38 cellular contexts compared by ENCODE assay signal in the genomic region with DNA sequence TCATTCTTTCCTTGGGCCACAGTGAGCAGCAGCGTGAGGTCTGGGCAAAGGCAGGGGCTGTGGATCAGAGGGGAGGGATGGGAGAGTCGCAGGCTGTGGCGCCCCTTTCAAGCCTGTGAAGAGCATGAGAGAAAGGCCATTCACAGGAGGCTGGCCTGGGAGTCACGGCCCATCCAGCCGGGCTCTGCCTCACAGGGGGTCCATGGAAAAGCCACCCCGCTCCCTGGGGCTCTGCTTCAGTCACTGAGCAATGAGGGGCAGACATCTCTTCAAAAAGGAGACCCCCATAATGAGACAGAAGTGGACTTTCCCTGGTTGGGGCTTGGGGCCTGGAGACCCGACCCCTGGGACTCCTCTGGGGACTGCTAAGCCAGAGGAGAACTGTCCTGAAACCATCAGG.
"Had no signal": no experiment of that assay in that cellular context is flagged by ENCODE, and none has a peak within 500 bp of the region (broad histone marks: within the 10 kb centered on the region; RNA-seq: fewer than 3 reads in every experiment).

No MANE protein-coding gene starts in this region.

- H3K4me1 Mint-ChIP-seq: activated B cell treated with CpG ODN at 0.5 μM for 24 hours; activated naive CD4-positive, alpha-beta T cell treated with anti-CD3 and anti-CD28 coated beads, Interleukin-2, amount 50 U/mL, for 24 hours; activated naive CD8-positive, alpha-beta T cell treated with anti-CD3 and anti-CD28 coated beads for 36 hours; activated naive CD8-positive, alpha-beta T cell treated with anti-CD3 and anti-CD28 coated beads, Interleukin-2, amount 50 U/mL, for 24 hours; T-helper 17 cell had no signal

- H3K9me3 ChIP-seq: adrenal gland, breast epithelium had no signal

- DNase-seq: activated B cell treated with CpG ODN at 0.5 μM for 24 hours; activated CD4-positive, alpha-beta T cell treated with anti-CD3 and anti-CD28 coated beads for 48 hours; activated CD4-positive, alpha-beta T cell treated with anti-CD3 and anti-CD28 coated beads, Interleukin-2, amount 50 U/mL, for 1 hour; activated CD4-positive, alpha-beta T cell treated with anti-CD3 and anti-CD28 coated beads, Interleukin-2, amount 50 U/mL, for 48 hours; activated CD8-positive, alpha-beta memory T cell treated with anti-CD3 and anti-CD28 coated beads for 24 hours; activated CD8-positive, alpha-beta memory T cell treated with anti-CD3 and anti-CD28 coated beads, Interleukin-2, amount 50 U/mL, for 4 hours; activated CD8-positive, alpha-beta T cell treated with anti-CD3 and anti-CD28 coated beads for 36 hours; activated gamma-delta T cell treated with Interleukin-2 at 50 U/mL for 16 hours; activated naive CD4-positive, alpha-beta T cell treated with Interleukin-2 at 50 U/mL for 16 hours; activated naive CD8-positive, alpha-beta T cell treated with anti-CD3 and anti-CD28 coated beads for 36 hours; activated naive CD8-positive, alpha-beta T cell treated with anti-CD3 and anti-CD28 coated beads, Interleukin-2, amount 50 U/mL, for 24 hours; activated T-cell treated with anti-CD3 and anti-CD28 coated beads, Interleukin-2, amount 50 U/mL, for 1 hour; activated T-cell treated with anti-CD3 and anti-CD28 coated beads, Interleukin-2, amount 50 U/mL, for 48 hours; adrenal gland; amygdala; aorta; central memory CD4-positive, alpha-beta T cell; cerebellar nuclear complex; effector memory CD4-positive, alpha-beta T cell; endodermal cell; foreskin fibroblast; head of caudate nucleus; T-helper 1 cell; T-helper 17 cell; T1000; WERI-Rb-1 had no signal

- H3K36me3 Mint-ChIP-seq: activated naive CD4-positive, alpha-beta T cell treated with anti-CD3 and anti-CD28 coated beads, Interleukin-2, amount 50 U/mL, for 24 hours; activated naive CD8-positive, alpha-beta T cell treated with anti-CD3 and anti-CD28 coated beads for 36 hours; brain had no signal

- H3K36me3 ChIP-seq: adrenal gland, breast epithelium, cardiac muscle cell, WERI-Rb-1 had no signal

- H3K4me3 Mint-ChIP-seq: activated B cell treated with CpG ODN at 0.5 μM for 24 hours; activated CD8-positive, alpha-beta T cell treated with anti-CD3 and anti-CD28 coated beads for 36 hours; activated naive CD4-positive, alpha-beta T cell treated with anti-CD3 and anti-CD28 coated beads, Interleukin-2, amount 50 U/mL, for 24 hours; activated naive CD8-positive, alpha-beta T cell treated with anti-CD3 and anti-CD28 coated beads for 36 hours; activated naive CD8-positive, alpha-beta T cell treated with anti-CD3 and anti-CD28 coated beads, Interleukin-2, amount 50 U/mL, for 24 hours; activated T-helper 1 cell treated with anti-CD3 and anti-CD28 coated beads, Interleukin-12 subunit alpha, Interleukin-12 subunit beta, Interleukin-2, Interleukin-4 antibody, amounts not matched to agents 30 ng/mL and 10 ng/mL and 1 ng/mL, durations not matched to agents 14 hours and 24 hours and 36 hours; brain; dendritic cell treated with granulocyte-macrophage colony-stimulating factor and Interleukin-4, amounts not matched to agents 40 ng/mL and 50 ng/mL, for 4 days; endodermal cell; T-helper 17 cell; T-helper 2 cell treated with Interferon-gamma antibody and Interleukin-4, amounts not matched to agents 5 μg/mL and 100 μg/mL, for 36 hours had no signal

- H3K27ac ChIP-seq: adrenal gland, breast epithelium, cardiac muscle cell, coronary artery, dorsolateral prefrontal cortex, WERI-Rb-1 had no signal

- H3K27me3 ChIP-seq: adrenal gland, breast epithelium had no signal

- H3K27ac Mint-ChIP-seq: activated B cell treated with CpG ODN at 0.5 μM for 24 hours; activated CD8-positive, alpha-beta T cell treated with anti-CD3 and anti-CD28 coated beads for 36 hours; activated naive CD4-positive, alpha-beta T cell treated with anti-CD3 and anti-CD28 coated beads, Interleukin-2, amount 50 U/mL, for 24 hours; activated naive CD8-positive, alpha-beta T cell treated with anti-CD3 and anti-CD28 coated beads for 36 hours; activated naive CD8-positive, alpha-beta T cell treated with anti-CD3 and anti-CD28 coated beads, Interleukin-2, amount 50 U/mL, for 24 hours; activated T-helper 1 cell treated with anti-CD3 and anti-CD28 coated beads, Interleukin-12 subunit alpha, Interleukin-12 subunit beta, Interleukin-2, Interleukin-4 antibody, amounts not matched to agents 30 ng/mL and 10 ng/mL and 1 ng/mL, durations not matched to agents 14 hours and 24 hours and 36 hours; activated T-helper 2 cell treated with anti-CD3 and anti-CD28 coated beads, Interferon-gamma antibody, Interleukin-2, Interleukin-4, amounts not matched to agents 10 μg/mL and 5 μg/mL and 100 μg/mL, durations not matched to agents 14 hours and 24 hours and 36 hours; dendritic cell treated with granulocyte-macrophage colony-stimulating factor and Interleukin-4, amounts not matched to agents 40 ng/mL and 50 ng/mL, for 4 days; endodermal cell; T-helper 17 cell; T-helper 2 cell treated with Interferon-gamma antibody and Interleukin-4, amounts not matched to agents 5 μg/mL and 100 μg/mL, for 36 hours had no signal

- H3K4me1 ChIP-seq: breast epithelium had no signal

- H3K9me3 Mint-ChIP-seq: activated CD8-positive, alpha-beta T cell treated with anti-CD3 and anti-CD28 coated beads for 36 hours; activated naive CD4-positive, alpha-beta T cell treated with anti-CD3 and anti-CD28 coated beads, Interleukin-2, amount 50 U/mL, for 24 hours; activated naive CD8-positive, alpha-beta T cell treated with anti-CD3 and anti-CD28 coated beads for 36 hours; activated naive CD8-positive, alpha-beta T cell treated with anti-CD3 and anti-CD28 coated beads, Interleukin-2, amount 50 U/mL, for 24 hours; activated T-helper 1 cell treated with anti-CD3 and anti-CD28 coated beads, Interleukin-12 subunit alpha, Interleukin-12 subunit beta, Interleukin-2, Interleukin-4 antibody, amounts not matched to agents 30 ng/mL and 10 ng/mL and 1 ng/mL, durations not matched to agents 14 hours and 24 hours and 36 hours; activated T-helper 2 cell treated with anti-CD3 and anti-CD28 coated beads, Interferon-gamma antibody, Interleukin-2, Interleukin-4, amounts not matched to agents 10 μg/mL and 5 μg/mL and 100 μg/mL, durations not matched to agents 14 hours and 24 hours and 36 hours; dendritic cell treated with granulocyte-macrophage colony-stimulating factor and Interleukin-4, amounts not matched to agents 40 ng/mL and 50 ng/mL, for 4 days; T-helper 2 cell treated with Interferon-gamma antibody and Interleukin-4, amounts not matched to agents 5 μg/mL and 100 μg/mL, for 36 hours had no signal

- ATAC-seq: activated CD4-positive, CD25-positive, alpha-beta regulatory T cell treated with anti-CD3 and anti-CD28 coated beads, Interleukin-2, amount 50 U/mL, for 24 hours; activated CD8-positive, alpha-beta T cell treated with anti-CD3 and anti-CD28 coated beads for 36 hours; activated naive CD8-positive, alpha-beta T cell treated with anti-CD3 and anti-CD28 coated beads, Interleukin-2, amount 50 U/mL, for 24 hours; esophagus mucosa; T-helper 17 cell had no signal

- H3K27me3 Mint-ChIP-seq: activated B cell treated with CpG ODN at 0.5 μM for 24 hours; activated CD8-positive, alpha-beta T cell treated with anti-CD3 and anti-CD28 coated beads for 36 hours; activated naive CD4-positive, alpha-beta T cell treated with anti-CD3 and anti-CD28 coated beads, Interleukin-2, amount 50 U/mL, for 24 hours; dendritic cell treated with granulocyte-macrophage colony-stimulating factor and Interleukin-4, amounts not matched to agents 40 ng/mL and 50 ng/mL, for 4 days; T-helper 17 cell had no signal

- H3K4me3 ChIP-seq: adrenal gland, breast epithelium, cardiac muscle cell, coronary artery, dorsolateral prefrontal cortex had no signal
